In genomic region chr5:132810605-132811004, GRCh38 we compare ENCODE assay signal across 8 cellular contexts. TPM values are rescaled to one million over a fixed set of nuclear protein-coding genes. Genes with fewer than 3 reads are reported as not detected.
"Had no signal": no experiment of that assay in that cellular context is flagged by ENCODE, and none has a peak within 500 bp of the region (broad histone marks: within the 10 kb centered on the region; RNA-seq: fewer than 3 reads in every experiment).

No MANE protein-coding gene starts in this region.

- H3K4me3 ChIP-seq: K562 had no signal

- DNase-seq: IMR-90, KBM-7, KG1 had no signal

- H3K36me3 Mint-ChIP-seq: IgD-negative memory B cell had no signal

- FAIRE-seq: HTR-8/SVneo, K562 had no signal

- H3K27ac ChIP-seq: HL-60 had no signal

- ATAC-seq: K562 had no signal

- H3K4me3 Mint-ChIP-seq: IgD-negative memory B cell had no signal

RNA-seq across cellular contexts. Expression of gene SOWAHA, which starts 2.5 kb away (rescaled TPM):
- total RNA-seq: HT1080, IMR-90, K562 had no signal
- polyA plus RNA-seq: IgD-negative memory B cell, K562 had no signal

RNA-seq across cellular contexts. Expression of gene GDF9, which starts 55.7 kb away (rescaled TPM):
- polyA plus RNA-seq: IgD-negative memory B cell had no signal
